Comparison of ENCODE assay signal across 9 cellular contexts in genomic region chr16:75096730-75097129, GRCh38. TPM values are rescaled to one million over a fixed set of nuclear protein-coding genes. Genes with fewer than 3 reads are reported as not detected.
A peak's percentile ranks its signal among the peaks of the same experiment; 100 is the strongest.
DNase-seq lines count a peak whose midpoint lies in the region; ATAC-seq and TF ChIP-seq lines count a peak whose summit lies in the region.
"Had no signal": no experiment of that assay in that cellular context is flagged by ENCODE, and none has a peak within 500 bp of the region (broad histone marks: within the 10 kb centered on the region; RNA-seq: fewer than 3 reads in every experiment).

No MANE protein-coding gene starts in this region.

- H3K27me3 ChIP-seq in right cardiac atrium (ENCODE audit: control insufficient read depth, insufficient read depth) = no peaks in the 10 kb centered on the region

- WGBS in right cardiac atrium = 80% methylated on average over 7 of the region's 7 CpGs

- no peaks in the 10 kb centered on the region for H3K79me2 ChIP-seq in OCI-LY7 (ENCODE audit: insufficient read depth, low read depth, low read length)

- H3K27ac ChIP-seq in OCI-LY7 (ENCODE audit: low read depth, low read length, poor library complexity, severe bottlenecking) = no peak overlapping the region
- peak overlapping the region in 19 of 21 experiments; percentile 35 to 89 (median 76) for H3K27ac ChIP-seq in skin epidermis
- H3K27ac ChIP-seq in right cardiac atrium (ENCODE audit: low read length) = no peak overlapping the region

- H2AFZ ChIP-seq in OCI-LY7 (ENCODE audit: low read length) = no peak overlapping the region

- no peak overlapping the region for H3K4me3 ChIP-seq in OCI-LY7 (ENCODE audit: low read depth, low read length, poor library complexity, severe bottlenecking)
- no peak overlapping the region for H3K4me3 ChIP-seq in fibroblast of mammary gland (ENCODE audit: control insufficient read depth, low read depth, low read length)
- no peak overlapping the region for H3K4me3 ChIP-seq in skin epidermis
- no peak overlapping the region for H3K4me3 ChIP-seq in right cardiac atrium (ENCODE audit: low read length)

- H3K9me3 ChIP-seq in OCI-LY7 (ENCODE audit: low read length) (no peaks in the 10 kb centered on the region), right cardiac atrium (ENCODE audit: control insufficient read depth, low read length) (no peaks in the 10 kb centered on the region)

- H3K4me2 ChIP-seq in OCI-LY7 (ENCODE audit: low read length) = no peak overlapping the region

- DNase-seq in NCI-H748 (lab: John Stamatoyannopoulos, UW; ENCODE audit: unreplicated experiment) (peak; percentile 18), NCI-H748 treated with DMSO at 0.1 percent for 48 hours (lab: John Stamatoyannopoulos, UW) (no peak), OCI-LY7 (ENCODE audit: low spot score) (no peak), fibroblast of mammary gland (ENCODE audit: low read depth) (no peak), right cardiac atrium (no peak)
- no peak for DNase-seq in effector CD4-positive, alpha-beta T cell
- DNase-seq: stimulated activated naive CD4-positive, alpha-beta T cell had no signal

- intact Hi-C loops in OCI-LY7 (cut with micrococcal nuclease; ENCODE audit: unreplicated experiment) = no loop called here
- intact Hi-C loops in right cardiac atrium (cut with DNase I) = no loop called here

- no peaks in the 10 kb centered on the region for H4K20me1 ChIP-seq in OCI-LY7 (ENCODE audit: insufficient read depth, low read length)

- ATAC-seq in HG02642 (IDR thresholded peaks at IDR 0.05; ENCODE audit: poor library complexity, unreplicated experiment) (no peak), right cardiac atrium (no peak)

- no TSS peak for BruUV-seq in OCI-LY7 (replicated peaks; lab: Mats Ljungman, UMichigan)

- no peaks in the 10 kb centered on the region for H3K36me3 ChIP-seq in OCI-LY7 (ENCODE audit: insufficient read depth, low read length)

- 0 out of 2 replicates have a peak, but pooled peaks have one; percentile 19 for TF ChIP-seq CTCF in OCI-LY7 (conservative IDR thresholded peaks at IDR 0.05; ENCODE audit: low read length)
- TF ChIP-seq CTCF in fibroblast of mammary gland (conservative IDR thresholded peaks at IDR 0.05; ENCODE audit: control insufficient read depth, insufficient read depth, low read depth, low read length) = peak; percentile 23

- H3K9me2 ChIP-seq in OCI-LY7 (ENCODE audit: insufficient read depth, low read length) = no peaks in the 10 kb centered on the region

- POLR2A ChIA-PET in OCI-LY7 (lab: Charles Lee) = interaction anchor here (0.8 to 2.0 kb wide), 2 partner anchors 11 to 45 kb away, joined by 3 to 6 read pairs; no protein-coding TSS in a partner anchor

- CTCF ChIA-PET in OCI-LY7 (lab: Charles Lee; ENCODE audit: unreplicated experiment) = interaction anchor here (1.1 kb wide), 1 partner anchor 9 kb away, joined by 5 read pairs; no protein-coding TSS in a partner anchor

- H3K4me1 ChIP-seq in OCI-LY7 (ENCODE audit: insufficient read depth, low read length, poor library complexity, severe bottlenecking) (peaks cover 24% of the 10 kb centered on the region), right cardiac atrium (ENCODE audit: control insufficient read depth, insufficient read depth, low read length) (peaks cover 16% of the 10 kb centered on the region)

RNA-seq across cellular contexts. Expression of gene LDHD, which starts 19.9 kb away (rescaled TPM):
- 0.09 and 0.67 TPM in 2 replicates for total RNA-seq in OCI-LY7 (2014; rRNA removed; shearing (Covaris generic))
- total RNA-seq in OCI-LY7 (2022) = 0.48 and 0.83 TPM in 2 replicates
- 10 to 100 TPM; 28.2 to 55.9 (median 39.5) TPM for total RNA-seq in right cardiac atrium
- 56.5 TPM for polyA plus RNA-seq in right cardiac atrium

RNA-seq across cellular contexts. Expression of gene ZFP1, which starts 51.6 kb away (rescaled TPM):
- 17.3 and 25.0 TPM in 2 replicates for total RNA-seq in OCI-LY7 (2014; rRNA removed; shearing (Covaris generic))
- total RNA-seq in OCI-LY7 (2022) (23.0 and 23.9 TPM in 2 replicates), right cardiac atrium (10 to 100 TPM in 1 of 4 donors, 1 to 10 TPM in 3; 6.4 to 11.2 (median 9.1) TPM)
- 3.8 TPM for polyA plus RNA-seq in right cardiac atrium

Comparison
In these comparisons a context has a peak if more than half of its experiments do, and no peak if none do; other contexts are left out.
1. H3K27ac ChIP-seq: peak in skin epidermis (19 of 21); none in OCI-LY7 (single experiment) and right cardiac atrium (single experiment).
2. RNA of gene LDHD, which starts 19.9 kb away (total RNA-seq): 28.2 to 55.9 TPM in right cardiac atrium; 0.09 to 0.83 TPM in OCI-LY7; every median in the first group is over 10 times any median in the second.